Comparison of ENCODE assay signal across 21 cellular contexts in the genomic region with DNA sequence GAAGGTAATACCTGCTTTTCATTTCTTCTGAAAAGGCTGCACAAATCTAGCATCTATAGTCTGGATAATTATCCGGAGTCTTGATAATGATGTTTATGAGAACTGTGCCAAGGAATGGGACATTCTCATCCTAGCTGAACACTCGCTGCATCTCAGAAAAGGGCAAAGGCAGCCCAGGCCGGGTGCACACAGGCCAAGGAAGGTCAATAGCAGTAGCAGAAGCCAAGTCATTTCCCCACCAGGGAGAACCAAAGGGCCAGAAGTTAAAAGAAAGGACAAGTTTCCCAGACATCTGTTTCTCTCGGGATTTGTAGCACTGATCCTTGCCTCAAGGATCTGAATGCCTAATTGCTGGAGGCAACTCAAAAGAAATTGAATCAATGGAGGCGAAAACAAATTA.
"Had no signal": no experiment of that assay in that cellular context is flagged by ENCODE, and none has a peak within 500 bp of the region (broad histone marks: within the 10 kb centered on the region; RNA-seq: fewer than 3 reads in every experiment).

No MANE protein-coding gene starts in this region.

- H3K4me3 Mint-ChIP-seq: dendritic cell treated with granulocyte-macrophage colony-stimulating factor and Interleukin-4, amounts not matched to agents 40 ng/mL and 50 ng/mL, for 4 days; effector memory CD8-positive, alpha-beta T cell; memory B cell; mesothelial cell of epicardium; natural killer cell; neural progenitor cell had no signal

- H3K4me1 Mint-ChIP-seq: memory B cell, natural killer cell, neural progenitor cell had no signal

- H3K9me3 Mint-ChIP-seq: dendritic cell treated with granulocyte-macrophage colony-stimulating factor and Interleukin-4, amounts not matched to agents 40 ng/mL and 50 ng/mL, for 4 days; effector memory CD8-positive, alpha-beta T cell; memory B cell; natural killer cell; neural progenitor cell had no signal

- H3K36me3 Mint-ChIP-seq: memory B cell, natural killer cell, neural progenitor cell had no signal

- DNase-seq: cerebellar nuclear complex; effector memory CD8-positive, alpha-beta T cell; foreskin fibroblast; hippocampal formation; lower lobe of right lung; natural killer cell; nucleus accumbens; pancreas; right lobe of liver; spleen; stimulated activated CD4-positive, alpha-beta T cell treated with anti-CD3 and anti-CD28 coated beads, Interleukin-15, amount 100 ng/mL, for 24 hours; stimulated activated CD4-positive, alpha-beta T cell treated with anti-CD3 and anti-CD28 coated beads, Interleukin-1b, Interleukin-23, amount 100 ng/mL, for 48 hours; stimulated activated CD4-positive, alpha-beta T cell treated with anti-CD3 and anti-CD28 coated beads, Interleukin-4, amount 100 ng/mL, for 24 hours; stimulated activated naive CD4-positive, alpha-beta T cell; trophoblast cell had no signal

- ATAC-seq: effector memory CD8-positive, alpha-beta T cell; lower lobe of right lung; natural killer cell; pancreas; right lobe of liver had no signal

- H3K27ac Mint-ChIP-seq: dendritic cell treated with granulocyte-macrophage colony-stimulating factor and Interleukin-4, amounts not matched to agents 40 ng/mL and 50 ng/mL, for 4 days; effector memory CD8-positive, alpha-beta T cell; memory B cell; mesothelial cell of epicardium; natural killer cell; neural progenitor cell; progenitor cell of endocrine pancreas had no signal

- H3K4me3 ChIP-seq: esophagus muscularis mucosa, lower lobe of right lung, neural progenitor cell, pancreas, right lobe of liver, spleen had no signal

- H3K27me3 Mint-ChIP-seq: dendritic cell treated with granulocyte-macrophage colony-stimulating factor and Interleukin-4, amounts not matched to agents 40 ng/mL and 50 ng/mL, for 4 days; memory B cell had no signal
